Comparison of ENCODE assay signal across 8 cellular contexts in genomic region chr4:184536881-184537248, GRCh38.
DNase-seq lines count a peak whose midpoint lies in the region; ATAC-seq and FAIRE-seq lines count a peak whose summit lies in the region.

No MANE protein-coding gene starts in this region.

- H3K36me3 Mint-ChIP-seq in activated CD4-positive, alpha-beta T cell treated with anti-CD3 and anti-CD28 coated beads, Interleukin-2, amount 10 ng/mL, durations not matched to agents 7 days and 5 days (ENCODE audit: low read depth): peaks cover 5% of the 10 kb centered on the region
- peaks cover 3% of the 10 kb centered on the region for H3K36me3 Mint-ChIP-seq in activated T-helper 2 cell treated with anti-CD3 and anti-CD28 coated beads, Interferon-gamma antibody, Interleukin-2, Interleukin-4, amounts not matched to agents 10 μg/mL and 5 μg/mL and 100 μg/mL, durations not matched to agents 14 hours and 24 hours and 36 hours (ENCODE audit: low read depth)
- peaks cover 10% of the 10 kb centered on the region for H3K36me3 Mint-ChIP-seq in stimulated activated effector memory CD8-positive, alpha-beta T cell treated with anti-CD3 and anti-CD28 coated beads, Interleukin-12 subunit alpha, Interleukin-12 subunit beta, amount 100 ng/mL, for 72 hours

- peak overlapping the region; percentile 99 for H3K4me3 ChIP-seq in iPS-20b (ENCODE audit: low read length)

- peak overlapping the region; percentile 99 for H3K27ac Mint-ChIP-seq in activated CD4-positive, alpha-beta T cell treated with anti-CD3 and anti-CD28 coated beads, Interleukin-2, amount 10 ng/mL, durations not matched to agents 7 days and 5 days
- peak overlapping the region; percentile 87 for H3K27ac Mint-ChIP-seq in activated T-helper 2 cell treated with anti-CD3 and anti-CD28 coated beads, Interferon-gamma antibody, Interleukin-2, Interleukin-4, amounts not matched to agents 10 μg/mL and 5 μg/mL and 100 μg/mL, durations not matched to agents 14 hours and 24 hours and 36 hours
- peak overlapping the region; percentile 97 for H3K27ac Mint-ChIP-seq in stimulated activated effector memory CD8-positive, alpha-beta T cell treated with anti-CD3 and anti-CD28 coated beads, Interleukin-12 subunit alpha, Interleukin-12 subunit beta, amount 100 ng/mL, for 72 hours

- peak overlapping the region; percentile 79 for H3K27ac ChIP-seq in iPS-20b (ENCODE audit: low read length)

- H3K36me3 ChIP-seq in iPS-20b (ENCODE audit: insufficient read depth, low read depth, low read length): no peaks in the 10 kb centered on the region

- no peaks in the 10 kb centered on the region for H3K27me3 ChIP-seq in iPS-20b (ENCODE audit: insufficient read depth, low read length)

- no peak for FAIRE-seq in urothelium cell line (lab: Jason Lieb, UNC)

- H3K4me1 Mint-ChIP-seq in activated CD4-positive, alpha-beta T cell treated with anti-CD3 and anti-CD28 coated beads, Interleukin-2, amount 10 ng/mL, durations not matched to agents 7 days and 5 days: peaks cover 50% of the 10 kb centered on the region
- peaks cover 56% of the 10 kb centered on the region for H3K4me1 Mint-ChIP-seq in activated T-helper 2 cell treated with anti-CD3 and anti-CD28 coated beads, Interferon-gamma antibody, Interleukin-2, Interleukin-4, amounts not matched to agents 10 μg/mL and 5 μg/mL and 100 μg/mL, durations not matched to agents 14 hours and 24 hours and 36 hours (ENCODE audit: low read depth)
- H3K4me1 Mint-ChIP-seq in stimulated activated effector memory CD8-positive, alpha-beta T cell treated with anti-CD3 and anti-CD28 coated beads, Interleukin-12 subunit alpha, Interleukin-12 subunit beta, amount 100 ng/mL, for 72 hours: peaks cover 49% of the 10 kb centered on the region

- intact Hi-C loops in activated T-helper 2 cell treated with anti-CD3 and anti-CD28 coated beads, Interferon-gamma antibody, Interleukin-2, Interleukin-4, amounts not matched to agents 10 μg/mL and 5 μg/mL and 100 μg/mL, durations not matched to agents 14 hours and 24 hours and 36 hours (cut with micrococcal nuclease): loop anchor here (1.0 kb wide), 2 partner anchors 112 to 269 kb away; partner anchors contain the start of genes CASP3 and PRIMPOL

- no peaks in the 10 kb centered on the region for H3K27me3 Mint-ChIP-seq in activated CD4-positive, alpha-beta T cell treated with anti-CD3 and anti-CD28 coated beads, Interleukin-2, amount 10 ng/mL, durations not matched to agents 7 days and 5 days
- H3K27me3 Mint-ChIP-seq in activated T-helper 2 cell treated with anti-CD3 and anti-CD28 coated beads, Interferon-gamma antibody, Interleukin-2, Interleukin-4, amounts not matched to agents 10 μg/mL and 5 μg/mL and 100 μg/mL, durations not matched to agents 14 hours and 24 hours and 36 hours (ENCODE audit: low read depth): no peaks in the 10 kb centered on the region

- POLR2A ChIA-PET in activated CD4-positive, alpha-beta T cell treated with anti-CD3 and anti-CD28 coated beads, Interleukin-2, amount 10 ng/mL, durations not matched to agents 7 days and 5 days (lab: Charles Lee): interaction anchor here (0.5 to 1.2 kb wide), 5 partner anchors 22 to 273 kb away, joined by 3 to 6 read pairs (median 4); partner anchors contain the start of gene IRF2

- peak; percentile 4 for ATAC-seq in stimulated activated effector memory CD8-positive, alpha-beta T cell treated with anti-CD3 and anti-CD28 coated beads, Interleukin-12 subunit alpha, Interleukin-12 subunit beta, amount 100 ng/mL, for 72 hours
- ATAC-seq in GM21423 (IDR thresholded peaks at IDR 0.05; ENCODE audit: unreplicated experiment): no peak
- ATAC-seq in GM21515 (IDR thresholded peaks at IDR 0.05; ENCODE audit: unreplicated experiment): no peak

- CTCF ChIA-PET in activated CD4-positive, alpha-beta T cell treated with anti-CD3 and anti-CD28 coated beads, Interleukin-2, amount 10 ng/mL, durations not matched to agents 7 days and 5 days (lab: Charles Lee): interaction anchor here (1.1 to 7.4 kb wide), 7 partner anchors 18 to 306 kb away, joined by 3 to 44 read pairs (median 4); no protein-coding TSS in a partner anchor

- no peaks in the 10 kb centered on the region for H3K9me3 Mint-ChIP-seq in activated CD4-positive, alpha-beta T cell treated with anti-CD3 and anti-CD28 coated beads, Interleukin-2, amount 10 ng/mL, durations not matched to agents 7 days and 5 days
- H3K9me3 Mint-ChIP-seq in activated T-helper 2 cell treated with anti-CD3 and anti-CD28 coated beads, Interferon-gamma antibody, Interleukin-2, Interleukin-4, amounts not matched to agents 10 μg/mL and 5 μg/mL and 100 μg/mL, durations not matched to agents 14 hours and 24 hours and 36 hours: no peaks in the 10 kb centered on the region
- no peaks in the 10 kb centered on the region for H3K9me3 Mint-ChIP-seq in stimulated activated effector memory CD8-positive, alpha-beta T cell treated with anti-CD3 and anti-CD28 coated beads, Interleukin-12 subunit alpha, Interleukin-12 subunit beta, amount 100 ng/mL, for 72 hours

- peaks cover 3% of the 10 kb centered on the region for H3K4me1 ChIP-seq in iPS-20b (ENCODE audit: insufficient read depth, low read length)

- H3K4me3 Mint-ChIP-seq in activated CD4-positive, alpha-beta T cell treated with anti-CD3 and anti-CD28 coated beads, Interleukin-2, amount 10 ng/mL, durations not matched to agents 7 days and 5 days: peak overlapping the region; percentile 91
- peak overlapping the region; percentile 85 for H3K4me3 Mint-ChIP-seq in activated T-helper 2 cell treated with anti-CD3 and anti-CD28 coated beads, Interferon-gamma antibody, Interleukin-2, Interleukin-4, amounts not matched to agents 10 μg/mL and 5 μg/mL and 100 μg/mL, durations not matched to agents 14 hours and 24 hours and 36 hours (ENCODE audit: low read depth)
- peak overlapping the region; percentile 90 for H3K4me3 Mint-ChIP-seq in stimulated activated effector memory CD8-positive, alpha-beta T cell treated with anti-CD3 and anti-CD28 coated beads, Interleukin-12 subunit alpha, Interleukin-12 subunit beta, amount 100 ng/mL, for 72 hours

- peak overlapping the region; percentile 97 for H3K9ac ChIP-seq in iPS-20b (ENCODE audit: low read depth, low read length)

- H3K9me3 ChIP-seq in iPS-20b (ENCODE audit: insufficient read depth, low read depth, low read length): no peaks in the 10 kb centered on the region

- no peak for DNase-seq in activated CD4-positive, alpha-beta T cell treated with anti-CD3 and anti-CD28 coated beads, Interleukin-2, amount 10 ng/mL, durations not matched to agents 7 days and 5 days
- DNase-seq in activated CD4-positive, alpha-beta T cell treated with anti-CD3 and anti-CD28 coated beads, Interleukin-2, amount 50 U/mL, for 1 hour: no peak
- no peak for DNase-seq in activated T-helper 2 cell treated with anti-CD3 and anti-CD28 coated beads, Interferon-gamma antibody, Interleukin-2, Interleukin-4, amounts not matched to agents 10 μg/mL and 5 μg/mL and 100 μg/mL, durations not matched to agents 14 hours and 24 hours and 36 hours (ENCODE audit: low spot score)
- DNase-seq in stimulated activated effector memory CD8-positive, alpha-beta T cell treated with anti-CD3 and anti-CD28 coated beads, Interleukin-12 subunit alpha, Interleukin-12 subunit beta, amount 100 ng/mL, for 72 hours (ENCODE audit: low spot score in 2 of 2): no peak
- no peak for DNase-seq in urothelium cell line (ENCODE audit: low spot score)
